8 cellular contexts compared by ENCODE assay signal in genomic region chr17:38871247-38871991, GRCh38. TPM values are rescaled to one million over a fixed set of nuclear protein-coding genes. Genes with fewer than 3 reads are reported as not detected.
DNase-seq lines count a peak whose midpoint lies in the region; ATAC-seq, FAIRE-seq and TF ChIP-seq lines count a peak whose summit lies in the region.

No MANE protein-coding gene starts in this region.

- CTCF ChIA-PET in K562 (lab: Yijun Ruan, JAX; ENCODE audit: low intra/inter-chr PET ratio), result no interaction called here

- TF ChIP-seq RAD21 in K562 (CRISPR knock-in tag; conservative IDR thresholded peaks at IDR 0.05 in 1 of 2, IDR thresholded peaks at IDR 0.05 in 1 of 2), result peak; percentile 20 to 67; a peak in 3 of 4 replicates

- H3K9me3 ChIP-seq in BLaER1 (no peaks in the 10 kb centered on the region), K562 (replicated peaks; ENCODE audit: control insufficient read depth, insufficient read depth, low read depth, low read length) (no peaks in the 10 kb centered on the region), kidney (ENCODE audit: control insufficient read depth in 1 of 2, low read length in 2 of 2) (no peaks in the 10 kb centered on the region)

- DNase-seq in HTR-8/SVneo (ENCODE audit: insufficient read length, low spot score) (peak; percentile 85), T-helper 9 cell (peak; percentile 57), K562 (ENCODE audit: extremely low read depth in 1 of 4, low spot score in 3 of 4) (peak; percentile 73 to 97 (median 84)), kidney (no peak)
- DNase-seq in stimulated activated CD4-positive, alpha-beta T cell treated with anti-CD3 and anti-CD28 coated beads, Interleukin-1b, Interleukin-23, amount 100 ng/mL, for 1 hour (ENCODE audit: low read depth in 2 of 2), result peak; percentile 26 to 56

- POLR2A ChIA-PET in K562 (lab: Yijun Ruan, JAX), result interaction anchor here (0.5 to 5.0 kb wide), 19 partner anchors 10 to 1109 kb away, joined by 3 to 70 read pairs (median 3); partner anchors contain the start of genes PSMD3, RPL19 and RPL23

- H3K27ac ChIP-seq in BLaER1, result peak overlapping the region; percentile 89
- peak overlapping the region; percentile 92 for H3K27ac ChIP-seq in K562 (ENCODE audit: extremely low read depth, low read depth, low read length)
- peak overlapping the region; percentile 83 to 90 for H3K27ac ChIP-seq in kidney (ENCODE audit: low read depth in 2 of 2, low read length in 2 of 2)

- 0 out of 2 replicates have a peak, but pooled peaks cover 5% of the 10 kb centered on the region for H3K36me3 ChIP-seq in BLaER1
- peaks cover 33% of the 10 kb centered on the region; the same call in 2 of the 3 replicates for H3K36me3 ChIP-seq in K562 (ENCODE audit: control insufficient read depth, insufficient read depth, low read length)
- H3K36me3 ChIP-seq in kidney (ENCODE audit: control insufficient read depth in 1 of 2, insufficient read depth in 2 of 2, low read length in 2 of 2), result no peaks in the 10 kb centered on the region

- ATAC-seq in K562 (peak; percentile 60), GM21390 (IDR thresholded peaks at IDR 0.05; ENCODE audit: unreplicated experiment) (no peak), HG03135 (IDR thresholded peaks at IDR 0.05; ENCODE audit: unreplicated experiment) (no peak)

- FAIRE-seq in HTR-8/SVneo (lab: Jason Lieb, UNC) (peak; percentile 94), K562 (lab: Jason Lieb, UNC) (peak; percentile 99), kidney (lab: Jason Lieb, UNC) (no peak)

- in situ Hi-C loops in K562 (cut with MboI), result no loop called here

- peak overlapping the region; percentile 97 for H3K4me2 ChIP-seq in BLaER1
- H3K4me2 ChIP-seq in K562 (ENCODE audit: insufficient read depth, low read length), result peak overlapping the region; percentile 98

- peak overlapping the region; percentile 91 for H3K9ac ChIP-seq in BLaER1
- H3K9ac ChIP-seq in K562 (ENCODE audit: insufficient read depth in 1 of 2, low read depth in 2 of 2, low read length in 2 of 2), result peak overlapping the region; percentile 91 to 94; a peak in 3 of 4 replicates
- H3K9ac ChIP-seq in kidney (ENCODE audit: low read length in 2 of 2), result peak overlapping the region; percentile 84 to 94

- 12% methylated on average over 11 of the region's 11 CpGs for WGBS in K562 (ENCODE audit: insufficient coverage, low coverage, missing lambda C conversion rate)

- H3K4me1 ChIP-seq in BLaER1 (peaks cover 69% of the 10 kb centered on the region), K562 (replicated peaks in 1 of 2; ENCODE audit: control insufficient read depth in 2 of 2, insufficient read depth in 2 of 2, low read length in 2 of 2) (peaks cover 17 to 52% of the 10 kb centered on the region in 2 experiments), kidney (ENCODE audit: control insufficient read depth in 1 of 2, insufficient read depth in 1 of 2, low read depth in 1 of 2, low read length in 2 of 2) (peaks cover 48 to 59% of the 10 kb centered on the region in 2 donors)

- intact Hi-C loops in K562 (cut with micrococcal nuclease) (loop anchor here (5.0 kb wide), 2 partner anchors 56 to 111 kb away; partner anchors contain the start of gene LASP1NB), kidney (cut with DNase I) (no loop called here)

- peak overlapping the region; percentile 63 for H2AFZ ChIP-seq in K562 (ENCODE audit: low read depth, low read length)

- H3K79me2 ChIP-seq in K562 (ENCODE audit: control insufficient read depth, insufficient read depth, low read length), result peaks cover 60% of the 10 kb centered on the region

- TF ChIP-seq EP300 in K562 (IDR thresholded peaks at IDR 0.05; ENCODE audit: low read length), result peak; percentile 72; the same call in 1 of the 2 replicates

- H3K9me1 ChIP-seq in K562 (ENCODE audit: control insufficient read depth, insufficient read depth, low read length), result peaks cover 17% of the 10 kb centered on the region

- TF ChIP-seq CTCF in K562 (IDR thresholded peaks at IDR 0.05 in 2 of 3, conservative IDR thresholded peaks at IDR 0.05 in 1 of 3; ENCODE audit: insufficient read depth in 2 of 3, low read depth in 1 of 3, low read length in 3 of 3) (peak; percentile 27 to 64 (median 60); a peak in 3 of 6 replicates), kidney (IDR thresholded peaks at IDR 0.05; ENCODE audit: borderline replicate concordance, extremely low read depth, insufficient read depth) (peak; percentile 28)

- BruUV-seq in K562 (replicated peaks; lab: Mats Ljungman, UMichigan), result TSS peak; percentile 48

- peak overlapping the region; percentile 98 for H3K4me3 ChIP-seq in BLaER1
- H3K4me3 ChIP-seq in K562, result peak overlapping the region; percentile 97
- H3K4me3 ChIP-seq in kidney (ENCODE audit: low read length in 2 of 2), result peak overlapping the region; percentile 91 to 94

- H3K27me3 ChIP-seq in BLaER1 (no peaks in the 10 kb centered on the region), K562 (ENCODE audit: control insufficient read depth in 2 of 2, insufficient read depth in 2 of 2, low read length in 2 of 2) (no peaks in the 10 kb centered on the region)

- H4K20me1 ChIP-seq in BLaER1 (peaks cover 53% of the 10 kb centered on the region), K562 (replicated peaks; ENCODE audit: control insufficient read depth, insufficient read depth, low read length) (peaks cover 40% of the 10 kb centered on the region)

- peak; percentile 70 for TF ChIP-seq POLR2A in K562 (conservative IDR thresholded peaks at IDR 0.05)

TF ChIP-seq in K562, 482 proteins besides CTCF, POLR2A, EP300 and RAD21 (continues in another document):
- TF ChIP-seq MXI1 (IDR thresholded peaks at IDR 0.05; ENCODE audit: low read depth, low read length) (no peak), KDM1A (IDR thresholded peaks at IDR 0.05) (peak; percentile 40 to 41; a peak in 3 of 4 replicates)

RNA-seq across cellular contexts. Expression of gene LASP1, which starts 1.6 kb away (rescaled TPM):
- total RNA-seq in K562 (2011; cell fraction: chromatin; rRNA removed; ENCODE audit: low replicate concordance), result 56.3 and 141 TPM in 2 replicates
- total RNA-seq in K562 (2011; cell fraction: nucleolus; rRNA removed), result 52.5 and 72.2 TPM in 2 replicates
- total RNA-seq in K562 (2011; cell fraction: nucleoplasm; rRNA removed), result 56.8 and 72.4 TPM in 2 replicates
- 48.5 and 49.0 TPM in 2 replicates for total RNA-seq in K562 (2014; rRNA removed)
- total RNA-seq in K562 (2014; rRNA removed; fragmentation: Illumina TruSeq; extraction: Trizol), result 35.1 and 38.8 TPM in 2 replicates
- total RNA-seq in K562 (2015; rRNA removed; fragmentation: Illumina TruSeq; extraction: Trizol), result 55.3 and 58.7 TPM in 2 replicates
- total RNA-seq in K562 (2021), result 112 and 125 TPM in 2 replicates
- polyA plus RNA-seq in K562 (2011; rRNA removed), result 45.9 and 62.1 TPM in 2 replicates
- 58.9 and 166 TPM in 2 replicates for polyA plus RNA-seq in K562 (2011; cell fraction: cytosol; rRNA removed)
- 25.9 and 52.6 TPM in 2 replicates for polyA plus RNA-seq in K562 (2011; cell fraction: nucleus; rRNA removed)
- polyA plus RNA-seq in K562 (2012), result 110 and 126 TPM in 2 replicates
- 95.7 and 104 TPM in 2 replicates for polyA plus RNA-seq in K562 (2014; fragmentation: Illumina TruSeq; extraction: Trizol)
- 10 to 100 TPM; 23.0 to 23.6 TPM for polyA plus RNA-seq in K562 (2014; fragmentation: Nextera tagmentation; extraction: Ambion mirVana)
- polyA plus RNA-seq in K562 (2014; rRNA removed), result 69.1 and 78.2 TPM in 2 replicates
- 48.3 and 89.0 TPM in 2 replicates for polyA minus RNA-seq in K562 (2011; rRNA and poly(A)+ RNA removed)
- 56.3 and 79.0 TPM in 2 replicates for polyA minus RNA-seq in K562 (2011; cell fraction: cytosol; rRNA and poly(A)+ RNA removed)
- polyA minus RNA-seq in K562 (2011; cell fraction: nucleus; rRNA and poly(A)+ RNA removed), result 20.1 and 22.1 TPM in 2 replicates
- total RNA-seq in kidney, result 138 TPM
- polyA plus RNA-seq in kidney (ENCODE audit: insufficient read depth, low read depth, low replicate concordance), result 62.5 TPM

RNA-seq across cellular contexts. Expression of gene RPL23, which starts 17.9 kb away (rescaled TPM):
- total RNA-seq in K562 (2011; cell fraction: chromatin; rRNA removed; ENCODE audit: low replicate concordance), result 370 and 391 TPM in 2 replicates
- 317 and 380 TPM in 2 replicates for total RNA-seq in K562 (2011; cell fraction: nucleolus; rRNA removed)
- total RNA-seq in K562 (2011; cell fraction: nucleoplasm; rRNA removed), result 567 and 894 TPM in 2 replicates
- total RNA-seq in K562 (2014; rRNA removed), result 2,281 and 2,332 TPM in 2 replicates
- total RNA-seq in K562 (2014; rRNA removed; fragmentation: Illumina TruSeq; extraction: Trizol), result 3,218 and 3,389 TPM in 2 replicates
- total RNA-seq in K562 (2015; rRNA removed; fragmentation: Illumina TruSeq; extraction: Trizol), result 2,524 and 2,706 TPM in 2 replicates
- total RNA-seq in K562 (2021), result 1,745 and 1,985 TPM in 2 replicates
- 1,779 and 3,096 TPM in 2 replicates for polyA plus RNA-seq in K562 (2011; rRNA removed)
- polyA plus RNA-seq in K562 (2011; cell fraction: cytosol; rRNA removed), result 1,009 and 1,561 TPM in 2 replicates
- polyA plus RNA-seq in K562 (2011; cell fraction: nucleus; rRNA removed), result 519 and 810 TPM in 2 replicates
- polyA plus RNA-seq in K562 (2012), result 2,980 and 3,135 TPM in 2 replicates
- polyA plus RNA-seq in K562 (2014; fragmentation: Illumina TruSeq; extraction: Trizol), result 3,156 and 3,487 TPM in 2 replicates
- polyA plus RNA-seq in K562 (2014; fragmentation: Nextera tagmentation; extraction: Ambion mirVana), result 1,000 to 10,000 TPM; 2,598 to 3,667 TPM
- polyA plus RNA-seq in K562 (2014; rRNA removed), result 3,128 and 3,158 TPM in 2 replicates
- polyA minus RNA-seq in K562 (2011; rRNA and poly(A)+ RNA removed), result 1,069 and 1,345 TPM in 2 replicates
- polyA minus RNA-seq in K562 (2011; cell fraction: cytosol; rRNA and poly(A)+ RNA removed), result 644 and 904 TPM in 2 replicates
- polyA minus RNA-seq in K562 (2011; cell fraction: nucleus; rRNA and poly(A)+ RNA removed), result 127 and 195 TPM in 2 replicates
- 1,183 TPM for total RNA-seq in kidney
- polyA plus RNA-seq in kidney (ENCODE audit: insufficient read depth, low read depth, low replicate concordance), result 2,399 TPM

RNA-seq across cellular contexts. Expression of gene CWC25, which starts 46.3 kb away (rescaled TPM):
- 54.3 and 57.6 TPM in 2 replicates for total RNA-seq in K562 (2011; cell fraction: chromatin; rRNA removed; ENCODE audit: low replicate concordance)
- 25.0 and 27.9 TPM in 2 replicates for total RNA-seq in K562 (2011; cell fraction: nucleolus; rRNA removed)
- 31.0 and 32.9 TPM in 2 replicates for total RNA-seq in K562 (2011; cell fraction: nucleoplasm; rRNA removed)
- 16.8 and 18.6 TPM in 2 replicates for total RNA-seq in K562 (2014; rRNA removed)
- 19.0 and 19.2 TPM in 2 replicates for total RNA-seq in K562 (2014; rRNA removed; fragmentation: Illumina TruSeq; extraction: Trizol)
- 21.0 and 24.1 TPM in 2 replicates for total RNA-seq in K562 (2015; rRNA removed; fragmentation: Illumina TruSeq; extraction: Trizol)
- 16.5 and 17.4 TPM in 2 replicates for total RNA-seq in K562 (2021)
- 14.1 and 23.0 TPM in 2 replicates for polyA plus RNA-seq in K562 (2011; rRNA removed)
- 10.1 and 11.8 TPM in 2 replicates for polyA plus RNA-seq in K562 (2011; cell fraction: cytosol; rRNA removed)
- 48.3 and 72.5 TPM in 2 replicates for polyA plus RNA-seq in K562 (2011; cell fraction: nucleus; rRNA removed)
- polyA plus RNA-seq in K562 (2012), result 16.7 and 17.1 TPM in 2 replicates
- polyA plus RNA-seq in K562 (2014; fragmentation: Illumina TruSeq; extraction: Trizol), result 22.9 and 27.4 TPM in 2 replicates
- 10 to 100 TPM; 24.4 to 26.3 TPM for polyA plus RNA-seq in K562 (2014; fragmentation: Nextera tagmentation; extraction: Ambion mirVana)
- 20.7 and 21.9 TPM in 2 replicates for polyA plus RNA-seq in K562 (2014; rRNA removed)
- 9.2 and 16.7 TPM in 2 replicates for polyA minus RNA-seq in K562 (2011; rRNA and poly(A)+ RNA removed)
- polyA minus RNA-seq in K562 (2011; cell fraction: cytosol; rRNA and poly(A)+ RNA removed), result 5.5 and 6.7 TPM in 2 replicates
- 11.3 and 12.7 TPM in 2 replicates for polyA minus RNA-seq in K562 (2011; cell fraction: nucleus; rRNA and poly(A)+ RNA removed)
- total RNA-seq in kidney, result 25.7 TPM
- 12.9 TPM for polyA plus RNA-seq in kidney (ENCODE audit: insufficient read depth, low read depth, low replicate concordance)
